ENCODE assay signal across 8 cellular contexts in the genomic region with DNA sequence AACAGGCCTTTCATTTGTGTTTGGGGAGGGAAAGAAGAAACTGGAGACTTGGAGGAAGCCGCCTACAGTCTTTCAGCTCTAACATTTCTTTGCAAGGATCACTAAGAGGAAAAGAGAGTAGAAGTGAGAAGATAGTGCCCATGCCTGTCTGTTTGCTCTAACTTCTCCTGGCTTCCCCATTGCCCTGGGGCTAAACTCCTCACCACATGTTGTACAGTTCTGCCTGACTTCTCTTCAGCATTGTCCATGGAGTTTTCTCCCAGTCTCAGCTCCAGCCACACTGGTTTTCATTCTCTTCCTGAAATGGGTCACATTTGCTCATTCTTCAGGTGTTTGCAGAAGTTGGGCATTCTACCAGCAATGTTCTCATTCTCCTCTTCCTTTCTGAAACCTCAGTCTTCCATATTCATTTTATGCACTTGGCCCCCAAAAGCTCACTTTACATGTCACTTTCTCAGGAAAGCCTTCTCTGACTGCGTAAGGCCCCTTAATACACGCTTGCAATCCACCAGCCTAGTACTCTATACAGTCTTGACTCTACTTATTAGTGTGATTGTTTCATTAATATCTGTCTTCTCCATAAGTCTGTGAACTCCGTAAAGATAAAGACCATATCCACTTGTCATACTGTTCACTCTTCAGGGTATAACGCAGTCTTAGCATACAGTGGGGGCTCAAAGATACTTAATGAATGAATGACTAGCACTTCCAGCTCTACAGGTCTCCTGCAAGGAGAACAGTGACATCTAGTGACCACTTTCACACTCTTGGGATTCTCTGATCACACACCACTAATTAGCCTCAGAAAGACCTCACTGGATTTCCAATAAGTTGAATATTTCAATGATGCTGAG. TPM values are rescaled to one million over a fixed set of nuclear protein-coding genes. Genes with fewer than 3 reads are reported as not detected.
A peak's percentile ranks its signal among the peaks of the same experiment; 100 is the strongest.
DNase-seq lines count a peak whose midpoint lies in the region; ATAC-seq and TF ChIP-seq lines count a peak whose summit lies in the region.

No MANE protein-coding gene starts in this region.

- no peaks in the 10 kb centered on the region for H3K4me1 ChIP-seq in cardiac muscle cell (ENCODE audit: low read depth)

- no peaks in the 10 kb centered on the region for H3K9me3 Mint-ChIP-seq in stimulated activated naive B cell treated with anti-CD40 and anti-IgM and Interleukin-4, amounts not matched to agents 10 μg/mL and 1 μg/mL and 100 μg/mL, for 72 hours
- no peaks in the 10 kb centered on the region for H3K9me3 Mint-ChIP-seq in activated CD4-positive, alpha-beta memory T cell treated with anti-CD3 and anti-CD28 coated beads, Interleukin-2, amount 10 ng/mL, durations not matched to agents 7 days and 5 days

- no peaks in the 10 kb centered on the region for H4K20me1 ChIP-seq in SU-DHL-6 (ENCODE audit: low read depth, low read length)

- H3K9me3 ChIP-seq in SU-DHL-6 (ENCODE audit: insufficient read depth, low read length): no peaks in the 10 kb centered on the region
- no peaks in the 10 kb centered on the region for H3K9me3 ChIP-seq in cardiac muscle cell (ENCODE audit: low read depth)

- TF ChIP-seq CTCF in SU-DHL-6 (IDR thresholded peaks at IDR 0.05; ENCODE audit: insufficient read depth, low read length, poor library complexity, severe bottlenecking): peak; percentile 24
- TF ChIP-seq CTCF in cardiac muscle cell (IDR thresholded peaks at IDR 0.05; ENCODE audit: low read depth, low read length): peak; percentile 76

- H3F3A ChIP-seq in SU-DHL-6 (ENCODE audit: insufficient read depth): no peaks in the 10 kb centered on the region

- H3K4me2 ChIP-seq in SU-DHL-6 (ENCODE audit: low read depth, low read length, poor library complexity, severe bottlenecking): no peak overlapping the region

- DNase-seq in DMS79 treated with DMSO at 0.1 percent for 48 hours (lab: John Stamatoyannopoulos, UW) (peak; percentile 17), DMS79 (lab: John Stamatoyannopoulos, UW) (no peak), cardiac muscle cell (ENCODE audit: low read depth in 1 of 2, low spot score in 1 of 2) (peak; percentile 45 to 79)
- DNase-seq in stimulated activated naive B cell treated with anti-CD40 and anti-IgM and Interleukin-4, amounts not matched to agents 10 μg/mL and 1 μg/mL and 100 μg/mL, for 72 hours: no peak
- no peak for DNase-seq in activated CD4-positive, alpha-beta memory T cell treated with anti-CD3 and anti-CD28 coated beads, Interleukin-2, amount 10 ng/mL, durations not matched to agents 7 days and 5 days

- no peaks in the 10 kb centered on the region for H3K79me2 ChIP-seq in SU-DHL-6 (ENCODE audit: insufficient read depth, low read length)

- H3K27ac ChIP-seq in SU-DHL-6 (ENCODE audit: low read depth, low read length) (no peak overlapping the region), cardiac muscle cell (no peak overlapping the region)

- H3K27me3 ChIP-seq in SU-DHL-6 (ENCODE audit: low read length) (no peaks in the 10 kb centered on the region), cardiac muscle cell (no peaks in the 10 kb centered on the region)

- CTCF ChIA-PET in activated CD4-positive, alpha-beta memory T cell treated with anti-CD3 and anti-CD28 coated beads, Interleukin-2, amount 10 ng/mL, durations not matched to agents 7 days and 5 days (lab: Charles Lee): interaction anchor here (1.0 kb wide), 1 partner anchor 55 kb away, joined by 3 read pairs; no protein-coding TSS in a partner anchor

- ATAC-seq in HG03442 (IDR thresholded peaks at IDR 0.05; ENCODE audit: unreplicated experiment): peak; percentile 64
- peak; percentile 69 for ATAC-seq in stimulated activated naive B cell treated with anti-CD40 and anti-IgM and Interleukin-4, amounts not matched to agents 10 μg/mL and 1 μg/mL and 100 μg/mL, for 72 hours (replicated peaks)
- no peak for ATAC-seq in GM21737 (IDR thresholded peaks at IDR 0.05; ENCODE audit: unreplicated experiment)

- no peak overlapping the region for H3K27ac Mint-ChIP-seq in stimulated activated naive B cell treated with anti-CD40 and anti-IgM and Interleukin-4, amounts not matched to agents 10 μg/mL and 1 μg/mL and 100 μg/mL, for 72 hours
- H3K27ac Mint-ChIP-seq in activated CD4-positive, alpha-beta memory T cell treated with anti-CD3 and anti-CD28 coated beads, Interleukin-2, amount 10 ng/mL, durations not matched to agents 7 days and 5 days: no peak overlapping the region

- no peaks in the 10 kb centered on the region for H3K4me1 Mint-ChIP-seq in stimulated activated naive B cell treated with anti-CD40 and anti-IgM and Interleukin-4, amounts not matched to agents 10 μg/mL and 1 μg/mL and 100 μg/mL, for 72 hours
- H3K4me1 Mint-ChIP-seq in activated CD4-positive, alpha-beta memory T cell treated with anti-CD3 and anti-CD28 coated beads, Interleukin-2, amount 10 ng/mL, durations not matched to agents 7 days and 5 days: no peaks in the 10 kb centered on the region

- no peak overlapping the region for H3K4me3 ChIP-seq in SU-DHL-6 (ENCODE audit: insufficient read depth, low read length, poor library complexity, severe bottlenecking)
- H3K4me3 ChIP-seq in cardiac muscle cell: no peak overlapping the region

- no peak overlapping the region for H3K9ac ChIP-seq in SU-DHL-6 (ENCODE audit: low read length)

- POLR2A ChIA-PET in activated CD4-positive, alpha-beta memory T cell treated with anti-CD3 and anti-CD28 coated beads, Interleukin-2, amount 10 ng/mL, durations not matched to agents 7 days and 5 days (lab: Charles Lee): no interaction called here

- no peak overlapping the region for H2AFZ ChIP-seq in SU-DHL-6 (ENCODE audit: low read depth, low read length, severe bottlenecking)

- peaks cover 1 to 6% of the 10 kb centered on the region in 2 donors for H3K36me3 Mint-ChIP-seq in stimulated activated naive B cell treated with anti-CD40 and anti-IgM and Interleukin-4, amounts not matched to agents 10 μg/mL and 1 μg/mL and 100 μg/mL, for 72 hours
- no peaks in the 10 kb centered on the region for H3K36me3 Mint-ChIP-seq in activated CD4-positive, alpha-beta memory T cell treated with anti-CD3 and anti-CD28 coated beads, Interleukin-2, amount 10 ng/mL, durations not matched to agents 7 days and 5 days (ENCODE audit: low read depth)

- H3K27me3 Mint-ChIP-seq in stimulated activated naive B cell treated with anti-CD40 and anti-IgM and Interleukin-4, amounts not matched to agents 10 μg/mL and 1 μg/mL and 100 μg/mL, for 72 hours: no peaks in the 10 kb centered on the region
- no peaks in the 10 kb centered on the region for H3K27me3 Mint-ChIP-seq in activated CD4-positive, alpha-beta memory T cell treated with anti-CD3 and anti-CD28 coated beads, Interleukin-2, amount 10 ng/mL, durations not matched to agents 7 days and 5 days

- H3K36me3 ChIP-seq in SU-DHL-6 (ENCODE audit: low read length) (no peaks in the 10 kb centered on the region), cardiac muscle cell (no peaks in the 10 kb centered on the region)

- no peak overlapping the region for H3K4me3 Mint-ChIP-seq in stimulated activated naive B cell treated with anti-CD40 and anti-IgM and Interleukin-4, amounts not matched to agents 10 μg/mL and 1 μg/mL and 100 μg/mL, for 72 hours
- no peak overlapping the region for H3K4me3 Mint-ChIP-seq in activated CD4-positive, alpha-beta memory T cell treated with anti-CD3 and anti-CD28 coated beads, Interleukin-2, amount 10 ng/mL, durations not matched to agents 7 days and 5 days

- H3K9me2 ChIP-seq in SU-DHL-6 (replicated peaks; ENCODE audit: insufficient read depth, low read length): no peaks in the 10 kb centered on the region

RNA-seq across cellular contexts. Expression of a gene that starts 40.2 kb away (rescaled TPM):
- 14.0 and 15.0 TPM in 2 replicates for total RNA-seq in cardiac muscle cell
- polyA plus RNA-seq in cardiac muscle cell: 13.9 and 18.3 TPM in 2 replicates
- total RNA-seq in activated CD4-positive, alpha-beta memory T cell treated with anti-CD3 and anti-CD28 coated beads, Interleukin-2, amount 10 ng/mL, durations not matched to agents 7 days and 5 days: 10 to 100 TPM; 13.9 to 17.1 TPM

Comparison
In these comparisons a context has a peak if more than half of its experiments do, and no peak if none do; other contexts are left out.
1. DNase-seq: peak in DMS79 treated with DMSO at 0.1 percent for 48 hours (single experiment) and cardiac muscle cell (2 of 2); none in DMS79 (single experiment), stimulated activated naive B cell treated with anti-CD40 and anti-IgM and Interleukin-4, amounts not matched to agents 10 μg/mL and 1 μg/mL and 100 μg/mL, for 72 hours (single experiment) and activated CD4-positive, alpha-beta memory T cell treated with anti-CD3 and anti-CD28 coated beads, Interleukin-2, amount 10 ng/mL, durations not matched to agents 7 days and 5 days (single experiment).